In genomic region chr14:103910262-103910935, GRCh38 we compare ENCODE assay signal across 1 cellular context.
TF ChIP-seq lines count a peak whose summit lies in the region.

No MANE protein-coding gene starts in this region.

TF ChIP-seq in K562, 482 proteins besides CTCF, POLR2A, EP300 and RAD21 (continued from another document):
- TF ChIP-seq PURB (CRISPR knock-in tag; IDR thresholded peaks at IDR 0.05; ENCODE audit: low read depth) (no peak), ASH1L (IDR thresholded peaks at IDR 0.05; ENCODE audit: borderline replicate concordance, low read depth, partially characterized antibody) (no peak), STAG1 (CRISPR knock-in tag; IDR thresholded peaks at IDR 0.05; ENCODE audit: borderline replicate concordance) (peak; percentile 16; the same call in 1 of the 2 replicates), FOXA3 (CRISPR knock-in tag; conservative IDR thresholded peaks at IDR 0.05 in 1 of 2, IDR thresholded peaks at IDR 0.05 in 1 of 2) (no peak), TFAP4 (CRISPR knock-in tag; IDR thresholded peaks at IDR 0.05; ENCODE audit: borderline replicate concordance) (peak; percentile 29; the same call in 1 of the 2 replicates), PHF20 (IDR thresholded peaks at IDR 0.05; ENCODE audit: partially characterized antibody) (no peak)
